ENCODE assay signal across 1 cellular context in the genomic region with DNA sequence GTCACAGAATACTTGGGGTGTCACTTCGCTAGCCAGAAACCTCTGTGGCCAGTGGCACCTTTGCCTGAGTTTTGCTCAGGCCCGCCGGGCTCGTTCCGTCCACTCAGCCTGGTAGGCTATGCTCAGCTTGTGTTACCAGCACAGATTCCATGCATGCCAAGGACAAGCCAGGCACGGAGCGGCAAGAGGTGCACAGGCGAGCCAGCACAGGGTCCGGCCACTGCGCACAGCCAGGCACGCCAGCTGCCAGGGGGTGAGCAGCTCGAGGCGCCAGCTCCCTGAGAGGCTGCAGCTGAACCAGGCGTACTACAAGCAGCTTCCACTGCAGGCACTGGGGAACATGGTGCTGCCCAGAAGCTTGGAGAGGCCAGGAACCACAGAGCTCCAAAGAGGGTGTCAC.
TF ChIP-seq lines count a peak whose summit lies in the region.

No MANE protein-coding gene starts in this region.

TF ChIP-seq in SK-N-SH treated with all-trans-retinoic acid at 6 μM for 48 hours, 23 proteins besides CTCF, POLR2A, EP300 and RAD21:
- TF ChIP-seq BACH2 (CRISPR knock-in tag; IDR thresholded peaks at IDR 0.05; ENCODE audit: borderline replicate concordance): no peak
- TF ChIP-seq ZNF70 (CRISPR knock-in tag; IDR thresholded peaks at IDR 0.05): no peak
- TF ChIP-seq CSRNP3 (CRISPR knock-in tag; IDR thresholded peaks at IDR 0.05): no peak
- TF ChIP-seq PPARA (CRISPR knock-in tag; IDR thresholded peaks at IDR 0.05; ENCODE audit: borderline replicate concordance): no peak
- TF ChIP-seq ZFP3 (CRISPR knock-in tag; IDR thresholded peaks at IDR 0.05): no peak
- no peak for TF ChIP-seq ZC3H10 (CRISPR knock-in tag; IDR thresholded peaks at IDR 0.05)
- no peak for TF ChIP-seq ISL1 (CRISPR knock-in tag; IDR thresholded peaks at IDR 0.05)
- TF ChIP-seq ZNF8 (CRISPR knock-in tag; IDR thresholded peaks at IDR 0.05): no peak
- no peak for TF ChIP-seq CREB5 (CRISPR knock-in tag; IDR thresholded peaks at IDR 0.05; ENCODE audit: low read depth)
- no peak for TF ChIP-seq ESRRG (CRISPR knock-in tag; IDR thresholded peaks at IDR 0.05)
- TF ChIP-seq, protein P1, sequence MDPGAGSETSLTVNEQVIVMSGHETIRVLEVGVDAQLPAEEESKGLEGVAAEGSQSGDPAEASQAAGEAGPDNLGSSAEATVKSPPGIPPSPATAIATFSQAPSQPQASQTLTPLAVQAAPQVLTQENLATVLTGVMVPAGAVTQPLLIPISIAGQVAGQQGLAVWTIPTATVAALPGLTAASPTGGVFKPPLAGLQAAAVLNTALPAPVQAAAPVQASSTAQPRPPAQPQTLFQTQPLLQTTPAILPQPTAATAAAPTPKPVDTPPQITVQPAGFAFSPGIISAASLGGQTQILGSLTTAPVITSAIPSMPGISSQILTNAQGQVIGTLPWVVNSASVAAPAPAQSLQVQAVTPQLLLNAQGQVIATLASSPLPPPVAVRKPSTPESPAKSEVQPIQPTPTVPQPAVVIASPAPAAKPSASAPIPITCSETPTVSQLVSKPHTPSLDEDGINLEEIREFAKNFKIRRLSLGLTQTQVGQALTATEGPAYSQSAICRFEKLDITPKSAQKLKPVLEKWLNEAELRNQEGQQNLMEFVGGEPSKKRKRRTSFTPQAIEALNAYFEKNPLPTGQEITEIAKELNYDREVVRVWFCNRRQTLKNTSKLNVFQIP (CRISPR knock-in tag; IDR thresholded peaks at IDR 0.05; ENCODE audit: borderline replicate concordance, low read depth): no peak
- no peak for TF ChIP-seq TOX (CRISPR knock-in tag; IDR thresholded peaks at IDR 0.05; ENCODE audit: borderline replicate concordance)
- no peak for TF ChIP-seq PATZ1 (CRISPR knock-in tag; IDR thresholded peaks at IDR 0.05; ENCODE audit: borderline replicate concordance)
- no peak for TF ChIP-seq OSR1 (CRISPR knock-in tag; IDR thresholded peaks at IDR 0.05)
